In the genomic region with DNA sequence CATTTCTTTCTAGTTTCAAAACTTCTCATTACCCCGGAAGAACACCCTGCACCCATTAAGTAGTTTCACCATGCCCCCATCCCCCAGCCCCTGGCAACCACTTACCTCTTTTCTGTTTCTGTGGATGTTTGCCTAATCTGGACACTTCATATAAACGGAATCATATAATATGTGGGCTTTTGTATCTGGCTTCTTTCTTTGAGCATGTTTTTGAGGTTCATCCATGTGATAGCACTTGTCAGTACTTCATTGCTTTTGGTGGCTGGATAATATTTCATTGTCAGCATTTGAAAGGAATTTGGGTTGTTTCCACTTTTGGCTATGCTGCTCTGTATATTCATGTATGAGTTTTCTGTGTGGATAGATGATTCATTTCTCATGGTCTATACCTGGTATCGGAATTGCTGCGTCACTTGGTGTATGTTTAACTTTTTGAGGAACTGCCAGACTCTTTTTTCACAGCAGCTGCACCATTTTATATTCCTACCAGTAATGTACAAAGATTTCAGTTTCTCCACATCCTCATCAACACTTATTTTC, we compare ENCODE assay signal across 9 cellular contexts. TPM values are rescaled to one million over a fixed set of nuclear protein-coding genes. Genes with fewer than 3 reads are reported as not detected.
DNase-seq lines count a peak whose midpoint lies in the region; ATAC-seq and TF ChIP-seq lines count a peak whose summit lies in the region.
"Had no signal": no experiment of that assay in that cellular context is flagged by ENCODE, and none has a peak within 500 bp of the region (broad histone marks: within the 10 kb centered on the region; RNA-seq: fewer than 3 reads in every experiment).

No MANE protein-coding gene starts in this region.

- CTCF ChIA-PET in PC-9 (lab: Charles Lee): no interaction called here

- intact Hi-C loops in PC-9 (cut with micrococcal nuclease; ENCODE audit: unreplicated experiment): no loop called here

- no peaks in the 10 kb centered on the region for H3K9me3 ChIP-seq in PC-9 (ENCODE audit: insufficient read depth, low read depth)

- peak; percentile 82 for ATAC-seq in GM21786 (IDR thresholded peaks at IDR 0.05; ENCODE audit: unreplicated experiment)

- H3F3A ChIP-seq in PC-9 (ENCODE audit: insufficient read depth, low read depth): peaks cover 4% of the 10 kb centered on the region

- in situ Hi-C loops in GM13976 (cut with MboI; ENCODE audit: low sequenced_read_pairs, unreplicated experiment): no loop called here

- no peaks in the 10 kb centered on the region; the same call in 1 of the 2 replicates for H3K79me2 ChIP-seq in PC-9 (ENCODE audit: low read depth)

- H3K27ac ChIP-seq in PC-9: no peak overlapping the region

- TF ChIP-seq CTCF in GM13976 (IDR thresholded peaks at IDR 0.05; ENCODE audit: borderline replicate concordance, control extremely low read depth, extremely low read depth, insufficient read depth, missing control alignments) (no peak), PC-9 (conservative IDR thresholded peaks at IDR 0.05) (no peak)

- no peak overlapping the region for H3K4me3 ChIP-seq in PC-9

- H3K9me2 ChIP-seq in PC-9 (ENCODE audit: insufficient read depth): no peaks in the 10 kb centered on the region

- peaks cover 15% of the 10 kb centered on the region for H3K4me1 ChIP-seq in PC-9 (replicated peaks; ENCODE audit: insufficient read depth)

- H2AFZ ChIP-seq in PC-9: no peak overlapping the region

- peaks cover 11% of the 10 kb centered on the region for H3K36me3 ChIP-seq in PC-9 (ENCODE audit: low read depth)

- no peak overlapping the region for H3K4me2 ChIP-seq in PC-9

- no TSS peak for BruUV-seq in PC-9 (replicated peaks; lab: Mats Ljungman, UMichigan)

- no peaks in the 10 kb centered on the region for H3K27me3 ChIP-seq in PC-9 (ENCODE audit: insufficient read depth, low read depth)

- POLR2A ChIA-PET in PC-9 (lab: Charles Lee; ENCODE audit: unreplicated experiment): no interaction called here

- DNase-seq in GM13976 (ENCODE audit: low spot score): peak; percentile 66
- peak; percentile 87 for DNase-seq in NOMO-1 treated with DMSO at 0.1 percent for 48 hours (lab: John Stamatoyannopoulos, UW; ENCODE audit: unreplicated experiment)
- DNase-seq in glomerular visceral epithelial cell (ENCODE audit: extremely low spot score): peak; percentile 79
- no peak for DNase-seq in HT-29 (ENCODE audit: low spot score)
- no peak for DNase-seq in PC-9
- DNase-seq in ecto neural progenitor cell (ENCODE audit: low spot score): no peak
- no peak for DNase-seq in NCI-H2171 treated with DMSO at 0.1 percent for 48 hours (lab: John Stamatoyannopoulos, UW)

- peaks cover 3% of the 10 kb centered on the region; the same call in 1 of the 2 replicates for H4K20me1 ChIP-seq in PC-9 (ENCODE audit: insufficient read depth)

RNA-seq across cellular contexts. Expression of gene SLC5A10, which starts 30.0 kb away (rescaled TPM):
- total RNA-seq in HT-29 (2014; rRNA removed; shearing (Covaris generic)): not detected in 2 replicates
- total RNA-seq in PC-9 (2021): 0.08 and 0.17 TPM in 2 replicates
- total RNA-seq: fibroblast of villous mesenchyme had no signal

Comparison
In these comparisons a context has a peak if more than half of its experiments do, and no peak if none do; other contexts are left out.
1. DNase-seq: peak in GM13976 (single experiment), NOMO-1 treated with DMSO at 0.1 percent for 48 hours (single experiment) and glomerular visceral epithelial cell (single experiment); none in HT-29 (single experiment), PC-9 (0 of 2), ecto neural progenitor cell (single experiment) and NCI-H2171 treated with DMSO at 0.1 percent for 48 hours (single experiment).